ENCODE assay signal across 8 cellular contexts in the genomic region with DNA sequence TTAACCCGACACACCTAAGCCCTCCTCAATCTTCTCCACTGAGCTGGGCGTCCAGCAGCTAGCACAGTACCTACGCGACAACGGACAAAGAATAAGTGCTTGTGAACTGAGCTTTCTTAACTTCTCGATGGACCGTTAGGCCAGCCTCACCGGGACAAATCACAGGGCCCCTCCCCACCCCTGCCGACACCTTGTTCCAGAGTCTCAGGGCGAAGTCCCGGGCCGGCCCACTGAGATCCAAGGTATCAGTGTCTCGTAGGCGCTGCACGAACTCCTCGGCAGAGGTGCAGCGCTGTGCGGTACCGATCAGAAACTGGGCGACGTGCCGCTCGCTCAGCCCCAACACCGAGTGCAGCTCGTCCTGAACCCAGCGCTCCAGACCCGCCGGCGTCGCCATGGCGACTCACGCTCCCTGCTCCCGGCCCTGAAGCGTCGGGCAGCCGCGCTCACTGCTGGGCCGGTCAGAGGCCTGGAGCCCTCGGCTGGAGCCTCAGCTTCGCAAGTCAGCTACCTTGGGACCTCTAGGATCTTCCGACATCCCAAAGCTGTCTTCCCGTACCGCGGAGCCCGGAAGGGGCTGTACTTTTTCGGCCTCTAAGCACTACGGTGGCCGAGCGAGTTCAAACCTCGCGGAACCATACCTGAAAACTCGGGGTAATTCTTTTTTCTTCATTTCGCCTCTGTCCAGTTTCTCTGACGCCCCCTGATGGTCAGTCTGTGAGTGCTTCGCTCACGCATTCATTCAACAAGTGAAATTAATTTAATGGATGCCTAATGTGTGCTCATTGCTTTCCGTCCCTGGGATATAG. TPM values are rescaled to one million over a fixed set of nuclear protein-coding genes. Genes with fewer than 3 reads are reported as not detected.
DNase-seq lines count a peak whose midpoint lies in the region; ATAC-seq, FAIRE-seq and TF ChIP-seq lines count a peak whose summit lies in the region.

A gene (minus strand): TSS at position 562 of the 809 bp plus-strand sequence. CDS start 165 bp downstream, at position 397.

- peak; percentile 86 for FAIRE-seq in GM12891 (lab: Jason Lieb, UNC)

- in situ Hi-C loops in astrocyte of the cerebellum (cut with HindIII; ENCODE audit: low sequenced_read_pairs): no loop called here

- under 1% methylated on average over 57 of the region's 57 CpGs for WGBS in hepatocyte (ENCODE audit: low lambda C conversion rate, missing lambda C conversion rate)

- ATAC-seq in HG02885 (IDR thresholded peaks at IDR 0.05; ENCODE audit: poor library complexity, unreplicated experiment) (peak; percentile 80), GM18519 (IDR thresholded peaks at IDR 0.05; ENCODE audit: low FRiP score, unreplicated experiment) (no peak)

- H3K27ac ChIP-seq in hepatocyte: peak within 1 kb of the TSS; percentile 75

- H3K4me1 ChIP-seq in hepatocyte (ENCODE audit: insufficient read depth): peaks cover 8% of the 10 kb centered on the region

- H3K4me3 ChIP-seq in astrocyte of the cerebellum (ENCODE audit: low read depth, low read length) (peak within 1 kb of the TSS; percentile 93), hepatocyte (peak within 1 kb of the TSS; percentile 82)

- peak within 1 kb of the TSS; percentile 90 for H3K4me2 ChIP-seq in hepatocyte

- peaks cover 16% of the 10 kb centered on the region for H3K79me2 ChIP-seq in hepatocyte

- no peaks in the 10 kb centered on the region for H3K36me3 ChIP-seq in hepatocyte (replicated peaks; ENCODE audit: insufficient read depth, low read depth)

- DNase-seq in GM12891 (ENCODE audit: insufficient read length, low spot score): peak; percentile 88
- DNase-seq in NCI-H1930 (lab: John Stamatoyannopoulos, UW): peak; percentile 87 to 91
- peak; percentile 84 for DNase-seq in T-helper 9 cell
- peak; percentile 98 for DNase-seq in astrocyte of the cerebellum (ENCODE audit: low read depth)
- DNase-seq in hepatocyte (ENCODE audit: low spot score): peak; percentile 96
- DNase-seq in renal cortical epithelial cell (ENCODE audit: low read depth): peak; percentile 96

- no peaks in the 10 kb centered on the region for H3K27me3 ChIP-seq in hepatocyte

- H2AFZ ChIP-seq in hepatocyte: peak within 1 kb of the TSS; percentile 65

- H3K9me2 ChIP-seq in hepatocyte (replicated peaks; ENCODE audit: insufficient read depth): no peaks in the 10 kb centered on the region

- TF ChIP-seq CTCF in astrocyte of the cerebellum (IDR thresholded peaks at IDR 0.05; ENCODE audit: low read depth, low read length, missing control alignments) (peak; percentile 93), hepatocyte (IDR thresholded peaks at IDR 0.05; ENCODE audit: poor library complexity) (peak; percentile 99)

- H3K9me3 ChIP-seq in hepatocyte (ENCODE audit: low read depth): no peaks in the 10 kb centered on the region

- peak; percentile 75 for TF ChIP-seq POLR2A in GM12891 (IDR thresholded peaks at IDR 0.05; ENCODE audit: low read depth, low read length)

- no peaks in the 10 kb centered on the region for H4K20me1 ChIP-seq in hepatocyte (ENCODE audit: insufficient read depth, poor library complexity, severe bottlenecking)

TF ChIP-seq in GM12891, 5 proteins besides CTCF, POLR2A, EP300 and RAD21:
- peak; percentile 63; the same call in 1 of the 2 replicates for TF ChIP-seq POLR2AphosphoS5 (IDR thresholded peaks at IDR 0.05; ENCODE audit: low read depth, low read length)
- peak; percentile 67 for TF ChIP-seq POU2F2 (IDR thresholded peaks at IDR 0.05; ENCODE audit: low read depth, low read length)
- no peak for TF ChIP-seq PAX5 (IDR thresholded peaks at IDR 0.05; ENCODE audit: insufficient read depth, low read length, severe bottlenecking)

RNA-seq across cellular contexts. Expression of the gene that starts here (rescaled TPM):
- polyA plus RNA-seq in GM12891 (2012; ENCODE audit: low read depth, missing spikeins): 25.6 TPM
- total RNA-seq in hepatocyte: 18.2 and 19.4 TPM in 2 replicates
- 28.4 and 31.4 TPM in 2 replicates for polyA plus RNA-seq in hepatocyte
- 40.2 and 41.7 TPM in 2 replicates for total RNA-seq in renal cortical epithelial cell
